Comparison of ENCODE assay signal across 23 cellular contexts in genomic region chr3:168622795-168623194, GRCh38.
"Had no signal": no experiment of that assay in that cellular context is flagged by ENCODE, and none has a peak within 500 bp of the region (broad histone marks: within the 10 kb centered on the region; RNA-seq: fewer than 3 reads in every experiment).

No MANE protein-coding gene starts in this region.

- DNase-seq: colonic mucosa; dermis blood vessel endothelial cell; foreskin melanocyte; head of caudate nucleus; hypothalamus; kidney glomerular epithelial cell; lower lobe of right lung; naive thymus-derived CD4-positive, alpha-beta T cell; nephron progenitor cell; psoas muscle; retina; spleen; stimulated activated CD4-positive, alpha-beta T cell treated with anti-CD3 and anti-CD28 coated beads, Interleukin-15, amount 100 ng/mL, for 24 hours; stimulated activated CD4-positive, alpha-beta T cell treated with anti-CD3 and anti-CD28 coated beads, Interleukin-1b, Interleukin-23, amount 100 ng/mL, for 48 hours; stimulated activated CD4-positive, alpha-beta T cell treated with anti-CD3 and anti-CD28 coated beads, Interleukin-4, amount 100 ng/mL, for 24 hours; tibial artery; upper lobe of left lung; uterus had no signal

- H3K27me3 Mint-ChIP-seq: memory B cell; naive thymus-derived CD4-positive, alpha-beta T cell; stimulated activated memory B cell treated with anti-CD40 and anti-IgM and Interleukin-4, amounts not matched to agents 10 μg/mL and 1 μg/mL and 100 μg/mL, for 72 hours; stimulated activated naive CD8-positive, alpha-beta T cell treated with anti-CD3 and anti-CD28 coated beads, Interleukin-15, Interleukin-2, amounts not matched to agents 100 ng/mL and 50 ng/mL, for 24 hours had no signal

- H3K9me3 ChIP-seq: colonic mucosa, lower lobe of right lung, psoas muscle, spleen, tibial artery, upper lobe of left lung, uterus had no signal

- H3K27me3 ChIP-seq: colonic mucosa, spleen, tibial artery, upper lobe of left lung, uterus had no signal

- H3K4me3 ChIP-seq: colonic mucosa, lower lobe of right lung, psoas muscle, spleen, tibial artery, upper lobe of left lung, uterus had no signal

- H3K4me1 Mint-ChIP-seq: memory B cell; naive thymus-derived CD4-positive, alpha-beta T cell; stimulated activated memory B cell treated with anti-CD40 and anti-IgM and Interleukin-4, amounts not matched to agents 10 μg/mL and 1 μg/mL and 100 μg/mL, for 72 hours had no signal

- ATAC-seq: left lobe of liver; lower lobe of right lung; naive thymus-derived CD4-positive, alpha-beta T cell; psoas muscle; sciatic nerve; stimulated activated memory B cell treated with anti-CD40 and anti-IgM and Interleukin-4, amounts not matched to agents 10 μg/mL and 1 μg/mL and 100 μg/mL, for 72 hours had no signal

- H3K36me3 Mint-ChIP-seq: memory B cell; naive thymus-derived CD4-positive, alpha-beta T cell; stimulated activated memory B cell treated with anti-CD40 and anti-IgM and Interleukin-4, amounts not matched to agents 10 μg/mL and 1 μg/mL and 100 μg/mL, for 72 hours had no signal

- H3K36me3 ChIP-seq: colonic mucosa, lower lobe of right lung, spleen, tibial artery, upper lobe of left lung, uterus had no signal

- H3K4me1 ChIP-seq: colonic mucosa, lower lobe of right lung, psoas muscle, spleen, tibial artery, upper lobe of left lung, uterus had no signal

- H3K27ac Mint-ChIP-seq: memory B cell; naive thymus-derived CD4-positive, alpha-beta T cell; nephron progenitor cell; stimulated activated memory B cell treated with anti-CD40 and anti-IgM and Interleukin-4, amounts not matched to agents 10 μg/mL and 1 μg/mL and 100 μg/mL, for 72 hours; stimulated activated naive CD8-positive, alpha-beta T cell treated with anti-CD3 and anti-CD28 coated beads, Interleukin-15, Interleukin-2, amounts not matched to agents 100 ng/mL and 50 ng/mL, for 24 hours had no signal

- H3K4me3 Mint-ChIP-seq: memory B cell; naive thymus-derived CD4-positive, alpha-beta T cell; nephron progenitor cell; stimulated activated memory B cell treated with anti-CD40 and anti-IgM and Interleukin-4, amounts not matched to agents 10 μg/mL and 1 μg/mL and 100 μg/mL, for 72 hours; stimulated activated naive CD8-positive, alpha-beta T cell treated with anti-CD3 and anti-CD28 coated beads, Interleukin-15, Interleukin-2, amounts not matched to agents 100 ng/mL and 50 ng/mL, for 24 hours had no signal

- H3K27ac ChIP-seq: colonic mucosa, lower lobe of right lung, psoas muscle, spleen, tibial artery, upper lobe of left lung, uterus had no signal

- H3K9me3 Mint-ChIP-seq: memory B cell; nephron progenitor cell; stimulated activated memory B cell treated with anti-CD40 and anti-IgM and Interleukin-4, amounts not matched to agents 10 μg/mL and 1 μg/mL and 100 μg/mL, for 72 hours; stimulated activated naive CD8-positive, alpha-beta T cell treated with anti-CD3 and anti-CD28 coated beads, Interleukin-15, Interleukin-2, amounts not matched to agents 100 ng/mL and 50 ng/mL, for 24 hours had no signal
